ENCODE assay signal across 8 cellular contexts in the genomic region with DNA sequence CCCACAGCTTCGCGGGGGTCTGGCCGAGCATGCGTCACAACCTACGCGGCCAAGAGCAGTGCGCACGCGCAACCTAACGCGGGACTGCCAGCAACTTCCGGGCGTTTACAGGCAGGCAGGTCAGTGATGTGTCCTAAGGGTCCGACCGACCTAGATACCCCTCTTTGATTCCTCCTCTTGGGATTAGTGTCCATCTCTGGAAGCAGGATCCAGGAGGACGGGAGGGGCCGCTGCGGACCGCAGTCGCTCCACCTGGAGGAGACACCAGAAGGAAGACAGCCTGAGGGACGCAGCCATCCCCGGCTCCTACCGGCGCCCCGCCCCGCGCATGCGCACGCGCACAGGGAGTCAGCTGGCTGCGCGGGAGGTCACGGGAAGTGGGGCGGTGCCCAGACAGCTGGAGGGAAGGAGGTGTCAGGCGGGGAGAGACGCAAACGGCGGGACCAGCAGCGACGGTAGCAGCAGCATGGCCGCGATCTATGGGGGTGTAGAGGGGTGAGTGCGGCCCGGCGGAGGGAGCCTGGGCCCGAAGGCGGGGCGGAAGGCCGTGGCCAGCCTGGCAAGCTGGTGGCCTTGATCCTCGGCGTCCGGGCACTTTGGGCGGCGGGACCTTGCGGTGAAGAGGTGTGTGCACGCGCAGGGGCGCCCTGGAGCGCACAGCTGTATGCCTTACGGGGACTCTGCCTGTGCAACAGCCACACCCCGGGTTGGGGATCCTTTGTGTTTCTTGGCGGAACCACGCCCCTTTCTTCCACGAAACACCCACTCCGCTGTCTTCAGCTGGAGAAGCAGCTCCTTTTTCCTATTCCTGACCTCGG. TPM values are rescaled to one million over a fixed set of nuclear protein-coding genes. Genes with fewer than 3 reads are reported as not detected.
DNase-seq lines count a peak whose midpoint lies in the region; ATAC-seq and TF ChIP-seq lines count a peak whose summit lies in the region.

Gene NAGK, plus strand, starts transcription at position 431 of the 818 bp plus-strand sequence. Its CDS starts 36 bp downstream, at position 467.

- H3K36me3 ChIP-seq in BLaER1 treated with 17β-estradiol and CSF1 and Interleukin-3, amounts not matched to agents 10 nM and 100 nM = peaks cover 6 to 37% (median 10%) of the 10 kb centered on the region in 11 experiments
- no peaks in the 10 kb centered on the region for H3K36me3 ChIP-seq in colonic mucosa

- peak within 1 kb of the TSS; percentile 75 to 100 (median 95) for H3K27ac ChIP-seq in BLaER1 treated with 17β-estradiol and CSF1 and Interleukin-3, amounts not matched to agents 10 nM and 100 nM
- H3K27ac ChIP-seq in colonic mucosa = peak within 1 kb of the TSS; percentile 95

- H3K9me3 ChIP-seq in BLaER1 treated with 17β-estradiol and CSF1 and Interleukin-3, amounts not matched to agents 10 nM and 100 nM (replicated peaks in 1 of 11) = no peaks in the 10 kb centered on the region
- no peaks in the 10 kb centered on the region for H3K9me3 ChIP-seq in colonic mucosa

- peak within 1 kb of the TSS; percentile 96 for H3K27ac Mint-ChIP-seq in activated CD4-positive, alpha-beta T cell treated with anti-CD3 and anti-CD28 coated beads, Interleukin-2, amount 10 ng/mL, durations not matched to agents 24 days and 14 days

- no peaks in the 10 kb centered on the region for H3K9me3 Mint-ChIP-seq in activated CD4-positive, alpha-beta T cell treated with anti-CD3 and anti-CD28 coated beads, Interleukin-2, amount 10 ng/mL, durations not matched to agents 24 days and 14 days

- DNase-seq in NCI-H526 treated with DMSO at 0.1 percent for 48 hours (lab: John Stamatoyannopoulos, UW) = peak; percentile 90
- DNase-seq in activated CD4-positive, alpha-beta T cell treated with anti-CD3 and anti-CD28 coated beads, Interleukin-2, amount 10 ng/mL, durations not matched to agents 24 days and 14 days = peak; percentile 99
- DNase-seq in colonic mucosa = peak; percentile 96
- peak; percentile 96 to 97 for DNase-seq in left colon
- peak; percentile 93 to 94 for DNase-seq in stimulated activated CD4-positive, alpha-beta T cell treated with anti-CD3 and anti-CD28 coated beads, Interleukin-1b, Interleukin-23, amount 100 ng/mL, for 4 hours (ENCODE audit: low read depth in 2 of 2)

- peak within 1 kb of the TSS; percentile 83 to 97 (median 88) for H3K9ac ChIP-seq in BLaER1 treated with 17β-estradiol and CSF1 and Interleukin-3, amounts not matched to agents 10 nM and 100 nM
- peak within 1 kb of the TSS; percentile 84 to 87 for H3K9ac ChIP-seq in colonic mucosa (ENCODE audit: low read depth in 2 of 2, low read length in 2 of 2)

- peak within 1 kb of the TSS; percentile 92 for H3K4me3 Mint-ChIP-seq in activated CD4-positive, alpha-beta T cell treated with anti-CD3 and anti-CD28 coated beads, Interleukin-2, amount 10 ng/mL, durations not matched to agents 24 days and 14 days

- peak within 1 kb of the TSS; percentile 77 to 98 (median 90) for H3K4me3 ChIP-seq in BLaER1 treated with 17β-estradiol and CSF1 and Interleukin-3, amounts not matched to agents 10 nM and 100 nM
- peak within 1 kb of the TSS; percentile 95 for H3K4me3 ChIP-seq in colonic mucosa

- intact Hi-C loops in activated CD4-positive, alpha-beta T cell treated with anti-CD3 and anti-CD28 coated beads, Interleukin-2, amount 10 ng/mL, durations not matched to agents 24 days and 14 days (cut with micrococcal nuclease) = loop anchor here (1.0 to 2.0 kb wide), 5 partner anchors 14 to 263 kb away; partner anchors contain the start of genes MCEE, MPHOSPH10, PAIP2B and TEX261
- intact Hi-C loops in colonic mucosa (cut with DNase I) = no loop called here
- intact Hi-C loops in left colon (cut with DNase I, micrococcal nuclease) = no loop called here

- peak within 1 kb of the TSS; percentile 90 to 100 (median 98) for H3K4me2 ChIP-seq in BLaER1 treated with 17β-estradiol and CSF1 and Interleukin-3, amounts not matched to agents 10 nM and 100 nM

- TF ChIP-seq CTCF in colonic mucosa (IDR thresholded peaks at IDR 0.05) = no peak

- H3K27me3 Mint-ChIP-seq in activated CD4-positive, alpha-beta T cell treated with anti-CD3 and anti-CD28 coated beads, Interleukin-2, amount 10 ng/mL, durations not matched to agents 24 days and 14 days = no peaks in the 10 kb centered on the region

- ATAC-seq in GM19351 (IDR thresholded peaks at IDR 0.05; ENCODE audit: unreplicated experiment) (peak; percentile 50), HG03520 (IDR thresholded peaks at IDR 0.05; ENCODE audit: unreplicated experiment) (peak; percentile 65), left colon (peak; percentile 93)

- H4K20me1 ChIP-seq in BLaER1 treated with 17β-estradiol and CSF1 and Interleukin-3, amounts not matched to agents 10 nM and 100 nM = peaks cover 0 to 27% (median 7%) of the 10 kb centered on the region in 11 experiments; a peak in 12 of 22 replicates

- peaks cover 51% of the 10 kb centered on the region for H3K4me1 Mint-ChIP-seq in activated CD4-positive, alpha-beta T cell treated with anti-CD3 and anti-CD28 coated beads, Interleukin-2, amount 10 ng/mL, durations not matched to agents 24 days and 14 days

- H3K36me3 Mint-ChIP-seq in activated CD4-positive, alpha-beta T cell treated with anti-CD3 and anti-CD28 coated beads, Interleukin-2, amount 10 ng/mL, durations not matched to agents 24 days and 14 days (ENCODE audit: low read depth) = peaks cover 12% of the 10 kb centered on the region

- no peaks in the 10 kb centered on the region for H3K27me3 ChIP-seq in BLaER1 treated with 17β-estradiol and CSF1 and Interleukin-3, amounts not matched to agents 10 nM and 100 nM
- H3K27me3 ChIP-seq in colonic mucosa = no peaks in the 10 kb centered on the region

- peaks cover 47 to 89% (median 79%) of the 10 kb centered on the region in 10 experiments for H3K4me1 ChIP-seq in BLaER1 treated with 17β-estradiol and CSF1 and Interleukin-3, amounts not matched to agents 10 nM and 100 nM
- H3K4me1 ChIP-seq in colonic mucosa = peaks cover 4% of the 10 kb centered on the region

RNA-seq across cellular contexts. Expression of gene NAGK, which starts in this region (rescaled TPM):
- 55.9 and 67.1 TPM in 2 replicates for total RNA-seq in activated CD4-positive, alpha-beta T cell treated with anti-CD3 and anti-CD28 coated beads, Interleukin-2, amount 10 ng/mL, durations not matched to agents 24 days and 14 days
- total RNA-seq in colonic mucosa = 10 to 100 TPM; 55.6 to 68.4 TPM
- total RNA-seq in left colon = 10 to 100 TPM; 58.0 to 71.3 TPM

Comparison
In these comparisons a context has a peak if more than half of its experiments do, and no peak if none do; other contexts are left out.
1. Peak in every context shown above with its lines: DNase-seq, ATAC-seq, H3K4me3 ChIP-seq and H3K27ac ChIP-seq.